Comparison of ENCODE assay signal across 22 cellular contexts in genomic region chr6:39686980-39687379, GRCh38. TPM values are rescaled to one million over a fixed set of nuclear protein-coding genes. Genes with fewer than 3 reads are reported as not detected.
A peak's percentile ranks its signal among the peaks of the same experiment; 100 is the strongest.
DNase-seq lines count a peak whose midpoint lies in the region; ATAC-seq and FAIRE-seq lines count a peak whose summit lies in the region.
"Had no signal": no experiment of that assay in that cellular context is flagged by ENCODE, and none has a peak within 500 bp of the region (broad histone marks: within the 10 kb centered on the region; RNA-seq: fewer than 3 reads in every experiment).

No MANE protein-coding gene starts in this region.

- H3K9me3 Mint-ChIP-seq in stimulated activated memory B cell treated with anti-CD40 and anti-IgM and Interleukin-4, amounts not matched to agents 10 μg/mL and 1 μg/mL and 100 μg/mL, for 72 hours: peaks cover 3% of the 10 kb centered on the region
- H3K9me3 Mint-ChIP-seq: CD8-positive, alpha-beta T cell had no signal

- peaks cover 6% of the 10 kb centered on the region for H3K4me1 Mint-ChIP-seq in stimulated activated memory B cell treated with anti-CD40 and anti-IgM and Interleukin-4, amounts not matched to agents 10 μg/mL and 1 μg/mL and 100 μg/mL, for 72 hours

- H3K27ac ChIP-seq in substantia nigra (ENCODE audit: low read depth, low read length, poor library complexity, severe bottlenecking): peak overlapping the region; percentile 87
- H3K27ac ChIP-seq: HL-60 had no signal

- peaks cover 24% of the 10 kb centered on the region for H3K27me3 Mint-ChIP-seq in stimulated activated memory B cell treated with anti-CD40 and anti-IgM and Interleukin-4, amounts not matched to agents 10 μg/mL and 1 μg/mL and 100 μg/mL, for 72 hours

- H3K36me3 Mint-ChIP-seq in stimulated activated memory B cell treated with anti-CD40 and anti-IgM and Interleukin-4, amounts not matched to agents 10 μg/mL and 1 μg/mL and 100 μg/mL, for 72 hours: no peaks in the 10 kb centered on the region
- H3K36me3 Mint-ChIP-seq: CD8-positive, alpha-beta T cell had no signal

- DNase-seq in SK-MEL-5 (ENCODE audit: low read depth, low spot score) (peak; percentile 91), frontal cortex (ENCODE audit: low spot score in 2 of 2) (no peak), middle frontal gyrus (ENCODE audit: extremely low spot score, low spot score) (peak; percentile 31), substantia nigra (lab: John Stamatoyannopoulos, UW) (peak in 38 of 49 donors; percentile 8 to 86 (median 56)), epidermal melanocyte (ENCODE audit: insufficient read length, low spot score) (no peak), HuH-7 (ENCODE audit: low spot score) (no peak)
- DNase-seq in activated T-cell treated with anti-CD3 and anti-CD28 coated beads, Interleukin-2, amount 50 U/mL, for 1 hour: no peak
- DNase-seq: BE2C; CD8-positive, alpha-beta T cell; DMS79 treated with DMSO at 0.1 percent for 48 hours; HCEC 1CT; NCI-H1417; NCI-H187 treated with DMSO at 0.1 percent for 48 hours; NCI-H446; NCI-H69; OCI-M1; RPMI8226; SIG-M5 had no signal

- no peak overlapping the region for H3K27ac Mint-ChIP-seq in stimulated activated memory B cell treated with anti-CD40 and anti-IgM and Interleukin-4, amounts not matched to agents 10 μg/mL and 1 μg/mL and 100 μg/mL, for 72 hours
- H3K27ac Mint-ChIP-seq: CD8-positive, alpha-beta T cell had no signal

- no peak overlapping the region for H3K4me3 Mint-ChIP-seq in stimulated activated memory B cell treated with anti-CD40 and anti-IgM and Interleukin-4, amounts not matched to agents 10 μg/mL and 1 μg/mL and 100 μg/mL, for 72 hours
- H3K4me3 Mint-ChIP-seq: CD8-positive, alpha-beta T cell had no signal

- in situ Hi-C loops in SK-MEL-5 (cut with HindIII; ENCODE audit: low pct_unique_long_range_greater_than_20kb, low sequenced_read_pairs): no loop called here

- FAIRE-seq in frontal cortex (lab: Jason Lieb, UNC): peak; percentile 15
- FAIRE-seq: D721Med, HTR-8/SVneo had no signal

- ATAC-seq in stimulated activated memory B cell treated with anti-CD40 and anti-IgM and Interleukin-4, amounts not matched to agents 10 μg/mL and 1 μg/mL and 100 μg/mL, for 72 hours: no peak
- ATAC-seq: CD8-positive, alpha-beta T cell had no signal

RNA-seq across cellular contexts. Expression of gene KIF6, which starts 38.2 kb away (rescaled TPM):
- 20.5 and 23.6 TPM in 2 replicates for total RNA-seq in SK-MEL-5 (2014; rRNA removed; shearing (Covaris generic))
- 11.1 and 12.1 TPM in 2 replicates for polyA plus RNA-seq in SK-MEL-5 (2015; cell fraction: cytosol; rRNA removed)
- polyA plus RNA-seq in SK-MEL-5 (2015; cell fraction: nucleus; rRNA removed): 7.1 and 11.5 TPM in 2 replicates
- total RNA-seq in frontal cortex: 1.2 TPM
- total RNA-seq: CD8-positive, alpha-beta T cell had no signal

Comparison
In these comparisons a context has a peak if more than half of its experiments do, and no peak if none do; other contexts are left out.
1. DNase-seq: peak in SK-MEL-5 (single experiment), middle frontal gyrus (single experiment) and substantia nigra (38 of 49); none in frontal cortex (0 of 2), epidermal melanocyte (single experiment), activated T-cell treated with anti-CD3 and anti-CD28 coated beads, Interleukin-2, amount 50 U/mL, for 1 hour (single experiment) and HuH-7 (single experiment).